8 cellular contexts compared by ENCODE assay signal in the genomic region with DNA sequence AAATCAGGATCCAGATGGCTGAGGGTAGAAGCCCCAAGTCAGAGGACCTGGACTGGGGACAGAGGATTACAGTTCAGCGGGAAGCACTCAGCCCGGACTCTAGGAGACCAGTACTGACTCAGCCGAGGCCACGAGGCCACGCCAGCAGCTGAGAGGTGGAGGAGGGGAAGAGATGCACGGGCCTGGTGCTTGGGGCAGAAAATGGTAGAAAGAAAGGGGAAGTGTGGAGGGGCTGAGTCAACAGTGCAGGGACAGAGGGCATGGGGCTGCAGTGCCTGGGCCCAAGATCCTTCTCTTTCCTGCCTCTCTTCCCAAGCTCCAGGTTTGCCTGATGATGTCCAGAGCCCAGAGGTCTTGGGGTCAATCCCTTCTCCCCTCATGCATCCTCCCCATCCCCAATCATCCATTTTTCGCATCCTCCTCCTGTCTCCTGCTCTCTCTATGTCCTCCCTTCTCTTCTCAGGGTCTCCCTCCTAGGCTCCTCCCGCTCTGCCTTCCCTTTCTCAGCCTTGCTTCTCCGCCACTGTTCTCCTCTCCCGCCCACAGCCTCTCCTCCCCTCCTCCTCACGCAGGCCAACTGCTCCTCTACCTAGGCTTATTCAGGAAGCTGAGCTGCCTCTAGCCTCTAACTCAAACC. TPM values are rescaled to one million over a fixed set of nuclear protein-coding genes. Genes with fewer than 3 reads are reported as not detected.
DNase-seq lines count a peak whose midpoint lies in the region; ATAC-seq and TF ChIP-seq lines count a peak whose summit lies in the region.

No MANE protein-coding gene starts in this region.

- H3K4me1 ChIP-seq in liver (ENCODE audit: control insufficient read depth in 4 of 4, insufficient read depth in 4 of 4, low read length in 3 of 4): peaks cover 7 to 44% (median 24%) of the 10 kb centered on the region in 4 donors

- H3K27ac ChIP-seq in RWPE1: peak overlapping the region; percentile 61
- peak overlapping the region; percentile 23 to 43 for H3K27ac ChIP-seq in liver (ENCODE audit: low read depth in 1 of 2, low read length in 2 of 2)

- CTCF ChIA-PET in RWPE1 (lab: Yijun Ruan, JAX): no interaction called here

- peak overlapping the region; percentile 86 for H3K27ac Mint-ChIP-seq in HFFc6
- H3K27ac Mint-ChIP-seq in central memory CD8-positive, alpha-beta T cell (ENCODE audit: low read depth): peak overlapping the region; percentile 91
- peak overlapping the region; percentile 72 to 85 for H3K27ac Mint-ChIP-seq in stimulated activated naive CD8-positive, alpha-beta T cell treated with anti-CD3 and anti-CD28 coated beads, Interleukin-15, amount 100 ng/mL, for 72 hours

- H3K9ac ChIP-seq in liver (ENCODE audit: low read depth in 1 of 2, low read length in 2 of 2): no peak overlapping the region

- no peak for ATAC-seq in central memory CD8-positive, alpha-beta T cell (replicated peaks; ENCODE audit: extremely low read depth, poor library complexity, severe bottlenecking)
- ATAC-seq in stimulated activated naive CD8-positive, alpha-beta T cell treated with anti-CD3 and anti-CD28 coated beads, Interleukin-15, amount 100 ng/mL, for 72 hours: peak; percentile 66

- H3K9me3 ChIP-seq in liver (ENCODE audit: control insufficient read depth in 4 of 4, low read length in 3 of 4): no peaks in the 10 kb centered on the region

- no peaks in the 10 kb centered on the region for H3K27me3 ChIP-seq in liver (ENCODE audit: control insufficient read depth in 4 of 4, insufficient read depth in 4 of 4, low read length in 3 of 4)

- peaks cover 0 to 2% (median 0%) of the 10 kb centered on the region in 4 donors for H3K36me3 ChIP-seq in liver (ENCODE audit: control insufficient read depth in 4 of 4, insufficient read depth in 3 of 4, low read depth in 1 of 4, low read length in 3 of 4)

- TF ChIP-seq RAD21 in liver (IDR thresholded peaks at IDR 0.05): no peak

- TF ChIP-seq CTCF in HFFc6 (IDR thresholded peaks at IDR 0.05): no peak
- TF ChIP-seq CTCF in RWPE1 (conservative IDR thresholded peaks at IDR 0.05; ENCODE audit: low read depth): no peak
- no peak for TF ChIP-seq CTCF in liver (IDR thresholded peaks at IDR 0.05; ENCODE audit: low read depth, low read length, missing input control)

- 69% methylated on average over 11 of the region's 11 CpGs for WGBS in liver

- peak overlapping the region; percentile 69 for H3K4me3 Mint-ChIP-seq in HFFc6
- H3K4me3 Mint-ChIP-seq in central memory CD8-positive, alpha-beta T cell: peak overlapping the region; percentile 54
- H3K4me3 Mint-ChIP-seq in stimulated activated naive CD8-positive, alpha-beta T cell treated with anti-CD3 and anti-CD28 coated beads, Interleukin-15, amount 100 ng/mL, for 72 hours: peak overlapping the region; percentile 46 to 81

- peaks cover 79% of the 10 kb centered on the region for H3K4me1 Mint-ChIP-seq in HFFc6 (ENCODE audit: low read depth)
- peaks cover 94% of the 10 kb centered on the region for H3K4me1 Mint-ChIP-seq in central memory CD8-positive, alpha-beta T cell
- H3K4me1 Mint-ChIP-seq in stimulated activated naive CD8-positive, alpha-beta T cell treated with anti-CD3 and anti-CD28 coated beads, Interleukin-15, amount 100 ng/mL, for 72 hours: peaks cover 99% of the 10 kb centered on the region

- peaks cover 4% of the 10 kb centered on the region for H3K27me3 Mint-ChIP-seq in HFFc6 (ENCODE audit: insufficient read depth)
- no peaks in the 10 kb centered on the region for H3K27me3 Mint-ChIP-seq in central memory CD8-positive, alpha-beta T cell
- H3K27me3 Mint-ChIP-seq in stimulated activated naive CD8-positive, alpha-beta T cell treated with anti-CD3 and anti-CD28 coated beads, Interleukin-15, amount 100 ng/mL, for 72 hours: no peaks in the 10 kb centered on the region

- no peak overlapping the region for H3K4me3 ChIP-seq in liver (ENCODE audit: low read depth in 1 of 3, low read length in 3 of 3)

- no peaks in the 10 kb centered on the region for H3K9me3 Mint-ChIP-seq in HFFc6
- no peaks in the 10 kb centered on the region for H3K9me3 Mint-ChIP-seq in central memory CD8-positive, alpha-beta T cell
- no peaks in the 10 kb centered on the region for H3K9me3 Mint-ChIP-seq in stimulated activated naive CD8-positive, alpha-beta T cell treated with anti-CD3 and anti-CD28 coated beads, Interleukin-15, amount 100 ng/mL, for 72 hours

- peak; percentile 93 for DNase-seq in EL
- DNase-seq in HFFc6: peak; percentile 69
- DNase-seq in RWPE1 (ENCODE audit: low spot score): peak; percentile 45
- DNase-seq in central memory CD8-positive, alpha-beta T cell (ENCODE audit: low spot score in 2 of 2): no peak
- no peak for DNase-seq in stimulated activated naive CD8-positive, alpha-beta T cell treated with anti-CD3 and anti-CD28 coated beads, Interleukin-15, amount 100 ng/mL, for 72 hours
- DNase-seq in HuH-7 (ENCODE audit: low spot score): no peak
- DNase-seq in central memory CD4-positive, alpha-beta T cell: no peak

- peaks cover 29% of the 10 kb centered on the region for H3K36me3 Mint-ChIP-seq in HFFc6 (ENCODE audit: low read depth)
- H3K36me3 Mint-ChIP-seq in central memory CD8-positive, alpha-beta T cell (ENCODE audit: insufficient read depth): peaks cover 37% of the 10 kb centered on the region

- POLR2A ChIA-PET in RWPE1 (lab: Yijun Ruan, JAX; ENCODE audit: low non-redundant PET): no interaction called here

TF ChIP-seq in liver, 16 proteins besides CTCF, POLR2A, EP300 and RAD21:
- TF ChIP-seq SP1 (IDR thresholded peaks at IDR 0.05): no peak
- TF ChIP-seq, protein P1, sequence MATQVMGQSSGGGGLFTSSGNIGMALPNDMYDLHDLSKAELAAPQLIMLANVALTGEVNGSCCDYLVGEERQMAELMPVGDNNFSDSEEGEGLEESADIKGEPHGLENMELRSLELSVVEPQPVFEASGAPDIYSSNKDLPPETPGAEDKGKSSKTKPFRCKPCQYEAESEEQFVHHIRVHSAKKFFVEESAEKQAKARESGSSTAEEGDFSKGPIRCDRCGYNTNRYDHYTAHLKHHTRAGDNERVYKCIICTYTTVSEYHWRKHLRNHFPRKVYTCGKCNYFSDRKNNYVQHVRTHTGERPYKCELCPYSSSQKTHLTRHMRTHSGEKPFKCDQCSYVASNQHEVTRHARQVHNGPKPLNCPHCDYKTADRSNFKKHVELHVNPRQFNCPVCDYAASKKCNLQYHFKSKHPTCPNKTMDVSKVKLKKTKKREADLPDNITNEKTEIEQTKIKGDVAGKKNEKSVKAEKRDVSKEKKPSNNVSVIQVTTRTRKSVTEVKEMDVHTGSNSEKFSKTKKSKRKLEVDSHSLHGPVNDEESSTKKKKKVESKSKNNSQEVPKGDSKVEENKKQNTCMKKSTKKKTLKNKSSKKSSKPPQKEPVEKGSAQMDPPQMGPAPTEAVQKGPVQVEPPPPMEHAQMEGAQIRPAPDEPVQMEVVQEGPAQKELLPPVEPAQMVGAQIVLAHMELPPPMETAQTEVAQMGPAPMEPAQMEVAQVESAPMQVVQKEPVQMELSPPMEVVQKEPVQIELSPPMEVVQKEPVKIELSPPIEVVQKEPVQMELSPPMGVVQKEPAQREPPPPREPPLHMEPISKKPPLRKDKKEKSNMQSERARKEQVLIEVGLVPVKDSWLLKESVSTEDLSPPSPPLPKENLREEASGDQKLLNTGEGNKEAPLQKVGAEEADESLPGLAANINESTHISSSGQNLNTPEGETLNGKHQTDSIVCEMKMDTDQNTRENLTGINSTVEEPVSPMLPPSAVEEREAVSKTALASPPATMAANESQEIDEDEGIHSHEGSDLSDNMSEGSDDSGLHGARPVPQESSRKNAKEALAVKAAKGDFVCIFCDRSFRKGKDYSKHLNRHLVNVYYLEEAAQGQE (IDR thresholded peaks at IDR 0.05): no peak
- no peak for TF ChIP-seq TAF1 (conservative IDR thresholded peaks at IDR 0.05)
- TF ChIP-seq, protein P2, sequence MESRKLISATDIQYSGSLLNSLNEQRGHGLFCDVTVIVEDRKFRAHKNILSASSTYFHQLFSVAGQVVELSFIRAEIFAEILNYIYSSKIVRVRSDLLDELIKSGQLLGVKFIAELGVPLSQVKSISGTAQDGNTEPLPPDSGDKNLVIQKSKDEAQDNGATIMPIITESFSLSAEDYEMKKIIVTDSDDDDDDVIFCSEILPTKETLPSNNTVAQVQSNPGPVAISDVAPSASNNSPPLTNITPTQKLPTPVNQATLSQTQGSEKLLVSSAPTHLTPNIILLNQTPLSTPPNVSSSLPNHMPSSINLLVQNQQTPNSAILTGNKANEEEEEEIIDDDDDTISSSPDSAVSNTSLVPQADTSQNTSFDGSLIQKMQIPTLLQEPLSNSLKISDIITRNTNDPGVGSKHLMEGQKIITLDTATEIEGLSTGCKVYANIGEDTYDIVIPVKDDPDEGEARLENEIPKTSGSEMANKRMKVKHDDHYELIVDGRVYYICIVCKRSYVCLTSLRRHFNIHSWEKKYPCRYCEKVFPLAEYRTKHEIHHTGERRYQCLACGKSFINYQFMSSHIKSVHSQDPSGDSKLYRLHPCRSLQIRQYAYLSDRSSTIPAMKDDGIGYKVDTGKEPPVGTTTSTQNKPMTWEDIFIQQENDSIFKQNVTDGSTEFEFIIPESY (IDR thresholded peaks at IDR 0.05): no peak
- TF ChIP-seq, protein P3, sequence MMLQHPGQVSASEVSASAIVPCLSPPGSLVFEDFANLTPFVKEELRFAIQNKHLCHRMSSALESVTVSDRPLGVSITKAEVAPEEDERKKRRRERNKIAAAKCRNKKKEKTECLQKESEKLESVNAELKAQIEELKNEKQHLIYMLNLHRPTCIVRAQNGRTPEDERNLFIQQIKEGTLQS (IDR thresholded peaks at IDR 0.05): no peak
- no peak for TF ChIP-seq YY1 (IDR thresholded peaks at IDR 0.05)

RNA-seq across cellular contexts. Expression of a gene that starts 7.7 kb away (rescaled TPM):
- total RNA-seq in HFFc6 (2021; fragmentation: NEBNext Ultra II Directional; extraction: Animal tissue kit (Norgen Biotek cat#: 25700)): 10 to 100 TPM; 82.0 to 94.6 (median 83.9) TPM
- 10 to 100 TPM; 14.1 to 59.1 TPM for total RNA-seq in liver
- polyA plus RNA-seq in liver: 1 to 10 TPM; 3.2 to 6.4 TPM

RNA-seq across cellular contexts. Expression of a gene that starts 29.2 kb away (rescaled TPM):
- not detected for total RNA-seq in HFFc6 (2021; fragmentation: NEBNext Ultra II Directional; extraction: Animal tissue kit (Norgen Biotek cat#: 25700))
- not detected for total RNA-seq in liver
- not detected for polyA plus RNA-seq in liver

RNA-seq across cellular contexts. Expression of a gene that starts 36.4 kb away (rescaled TPM):
- 10 to 100 TPM; 22.6 to 26.1 (median 23.5) TPM for total RNA-seq in HFFc6 (2021; fragmentation: NEBNext Ultra II Directional; extraction: Animal tissue kit (Norgen Biotek cat#: 25700))
- total RNA-seq in liver: 10 to 100 TPM; 18.2 to 32.6 TPM
- polyA plus RNA-seq in liver: 10 to 100 TPM in 1 of 2 donors, 1 to 10 TPM in 1; 8.4 to 11.3 TPM

RNA-seq across cellular contexts. Expression of a gene that starts 50.1 kb away (rescaled TPM):
- 100 to 1,000 TPM; 341 to 419 (median 374) TPM for total RNA-seq in HFFc6 (2021; fragmentation: NEBNext Ultra II Directional; extraction: Animal tissue kit (Norgen Biotek cat#: 25700))
- total RNA-seq in liver: 100 to 1,000 TPM; 101 to 264 TPM
- 100 to 1,000 TPM in 1 of 2 donors, 10 to 100 TPM in 1; 93.1 to 245 TPM for polyA plus RNA-seq in liver

RNA-seq across cellular contexts. Expression of a gene that starts 59.5 kb away (rescaled TPM):
- 10 to 100 TPM; 26.1 to 35.4 (median 32.1) TPM for total RNA-seq in HFFc6 (2021; fragmentation: NEBNext Ultra II Directional; extraction: Animal tissue kit (Norgen Biotek cat#: 25700))
- 10 to 100 TPM; 11.3 to 14.3 TPM for total RNA-seq in liver
- polyA plus RNA-seq in liver: 1 to 10 TPM; 3.1 to 4.9 TPM

Comparison
In these comparisons a context has a peak if more than half of its experiments do, and no peak if none do; other contexts are left out.
1. DNase-seq: peak in EL (single experiment), HFFc6 (single experiment) and RWPE1 (single experiment); none in central memory CD8-positive, alpha-beta T cell (0 of 2), stimulated activated naive CD8-positive, alpha-beta T cell treated with anti-CD3 and anti-CD28 coated beads, Interleukin-15, amount 100 ng/mL, for 72 hours (0 of 2), HuH-7 (single experiment) and central memory CD4-positive, alpha-beta T cell (single experiment).
2. Peak in every context shown above with its lines, with median percentiles within 50 percentile points of each other: H3K27ac Mint-ChIP-seq and H3K4me3 Mint-ChIP-seq.